Comparison of ENCODE assay signal across 19 cellular contexts in the genomic region with DNA sequence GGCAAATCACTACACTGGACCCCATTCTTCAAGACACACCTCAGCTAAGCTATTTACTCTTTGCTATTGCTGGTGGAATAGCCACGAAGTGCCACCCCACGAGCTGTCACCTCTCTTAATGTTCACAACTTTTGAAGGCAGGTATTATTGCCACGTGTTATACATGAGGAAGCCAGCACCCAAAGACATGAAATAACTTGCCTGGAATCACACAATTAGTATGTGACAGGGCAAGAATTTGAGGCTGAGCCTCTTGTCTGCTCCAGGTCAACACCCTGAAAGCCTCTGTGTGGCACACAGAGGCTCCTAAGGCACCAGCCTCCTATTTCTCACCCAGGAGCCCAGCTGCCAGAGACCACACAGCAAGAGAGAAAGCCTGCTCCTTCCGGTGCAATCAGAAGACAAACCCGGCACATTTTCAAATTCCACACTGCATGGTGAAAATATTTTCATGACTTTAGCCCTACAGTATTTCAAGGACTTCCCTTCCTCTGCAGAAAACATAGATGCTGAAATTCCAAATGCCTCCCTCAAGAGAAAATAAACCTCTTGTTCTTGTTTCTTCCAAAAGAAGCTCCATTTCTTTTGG.
DNase-seq lines count a peak whose midpoint lies in the region; ATAC-seq and TF ChIP-seq lines count a peak whose summit lies in the region.
"Had no signal": no experiment of that assay in that cellular context is flagged by ENCODE, and none has a peak within 500 bp of the region (broad histone marks: within the 10 kb centered on the region; RNA-seq: fewer than 3 reads in every experiment).

No MANE protein-coding gene starts in this region.

- H3K4me1 ChIP-seq in liver (ENCODE audit: control insufficient read depth in 4 of 4, insufficient read depth in 4 of 4, low read length in 3 of 4) (no peaks in the 10 kb centered on the region), right lobe of liver (no peaks in the 10 kb centered on the region), mesenchymal stem cell (ENCODE audit: control insufficient read depth, insufficient read depth, low read depth, low read length) (peaks cover 14% of the 10 kb centered on the region), upper lobe of right lung (no peaks in the 10 kb centered on the region), upper lobe of left lung (no peaks in the 10 kb centered on the region)

- H3K36me3 ChIP-seq in liver (ENCODE audit: control insufficient read depth in 4 of 4, insufficient read depth in 3 of 4, low read depth in 1 of 4, low read length in 3 of 4) (no peaks in the 10 kb centered on the region), right lobe of liver (no peaks in the 10 kb centered on the region), mesenchymal stem cell (ENCODE audit: control insufficient read depth in 1 of 2, insufficient read depth in 2 of 2, low read depth in 1 of 2, low read length in 2 of 2) (no peaks in the 10 kb centered on the region), upper lobe of right lung (no peaks in the 10 kb centered on the region), upper lobe of left lung (no peaks in the 10 kb centered on the region)

- H3K4me3 Mint-ChIP-seq in chondrocyte (ENCODE audit: unreplicated experiment) (no peak overlapping the region), CD14-positive monocyte (no peak overlapping the region)
- H3K4me3 Mint-ChIP-seq: activated CD4-positive, alpha-beta memory T cell treated with anti-CD3 and anti-CD28 coated beads for 36 hours; CD4-positive, alpha-beta T cell; effector memory CD8-positive, alpha-beta T cell; memory B cell had no signal

- H3K4me3 ChIP-seq in liver (ENCODE audit: low read depth in 1 of 3, low read length in 3 of 3), result no peak overlapping the region
- no peak overlapping the region for H3K4me3 ChIP-seq in right lobe of liver
- no peak overlapping the region for H3K4me3 ChIP-seq in mesenchymal stem cell (ENCODE audit: insufficient read depth in 1 of 2, low read depth in 1 of 2, low read length in 2 of 2)
- no peak overlapping the region for H3K4me3 ChIP-seq in upper lobe of right lung
- no peak overlapping the region for H3K4me3 ChIP-seq in upper lobe of left lung
- H3K4me3 ChIP-seq: skin epidermis had no signal

- H2BK12ac ChIP-seq in mesenchymal stem cell (ENCODE audit: low read length in 2 of 2), result peak overlapping the region; percentile 31 to 70

- no peak overlapping the region for H2BK120ac ChIP-seq in mesenchymal stem cell (ENCODE audit: low read depth, low read length)

- no peak for TF ChIP-seq RAD21 in liver (IDR thresholded peaks at IDR 0.05)

- no peak for ATAC-seq in right lobe of liver
- ATAC-seq in upper lobe of right lung, result peak; percentile 35
- no peak for ATAC-seq in upper lobe of left lung (ENCODE audit: low FRiP score in 2 of 2)
- no peak for ATAC-seq in HG03469 (IDR thresholded peaks at IDR 0.05; ENCODE audit: unreplicated experiment)
- ATAC-seq: activated naive CD4-positive, alpha-beta T cell treated with anti-CD3 and anti-CD28 coated beads, Interleukin-2, amount 50 U/mL, for 72 hours; effector memory CD8-positive, alpha-beta T cell had no signal

- H3K4me1 Mint-ChIP-seq in chondrocyte (ENCODE audit: low read depth) (peaks cover 70% of the 10 kb centered on the region), CD14-positive monocyte (peaks cover 13% of the 10 kb centered on the region)
- H3K4me1 Mint-ChIP-seq: memory B cell had no signal

- no peak overlapping the region for H2AFZ ChIP-seq in mesenchymal stem cell (ENCODE audit: low read depth, low read length)

- no peak overlapping the region for H2BK15ac ChIP-seq in mesenchymal stem cell (ENCODE audit: low read depth, poor library complexity, severe bottlenecking)

- H3K9ac ChIP-seq in liver (ENCODE audit: low read depth in 1 of 2, low read length in 2 of 2), result no peak overlapping the region
- H3K9ac ChIP-seq in mesenchymal stem cell (ENCODE audit: low read length), result no peak overlapping the region

- H3K27ac ChIP-seq in liver (ENCODE audit: low read depth in 1 of 2, low read length in 2 of 2) (peak overlapping the region in 1 of 2 donors; percentile 8), right lobe of liver (no peak overlapping the region), mesenchymal stem cell (ENCODE audit: low read length, poor library complexity, severe bottlenecking) (no peak overlapping the region), upper lobe of right lung (no peak overlapping the region), upper lobe of left lung (no peak overlapping the region)

- 64% methylated on average over 5 of the region's 5 CpGs for WGBS in liver
- 42% methylated on average over 5 of the region's 5 CpGs for WGBS in right lobe of liver (ENCODE audit: insufficient coverage, low coverage, low lambda C conversion rate, missing lambda C conversion rate)
- WGBS in mesenchymal stem cell, result 53% methylated on average over 5 of the region's 5 CpGs
- WGBS in upper lobe of left lung, 2 donors, result 41 to 61% methylated on average over 5 of the region's 5 CpGs

- peak overlapping the region; percentile 55 for H2AK5ac ChIP-seq in mesenchymal stem cell (ENCODE audit: low read length, severe bottlenecking)

- no peak overlapping the region for H4K8ac ChIP-seq in mesenchymal stem cell (ENCODE audit: low read length)

- H3K27me3 ChIP-seq in liver (ENCODE audit: control insufficient read depth in 4 of 4, insufficient read depth in 4 of 4, low read length in 3 of 4) (no peaks in the 10 kb centered on the region), right lobe of liver (no peaks in the 10 kb centered on the region), mesenchymal stem cell (ENCODE audit: control insufficient read depth in 1 of 2, insufficient read depth in 1 of 2, low read length in 2 of 2) (no peaks in the 10 kb centered on the region), upper lobe of right lung (no peaks in the 10 kb centered on the region), upper lobe of left lung (no peaks in the 10 kb centered on the region)

- peak overlapping the region in 1 of 2 experiments; percentile 52 for H3K18ac ChIP-seq in mesenchymal stem cell (ENCODE audit: low read depth in 1 of 2, low read length in 2 of 2)

- no peak overlapping the region for H3K23ac ChIP-seq in mesenchymal stem cell (ENCODE audit: low read length in 2 of 2)

- no peak overlapping the region for H2BK5ac ChIP-seq in mesenchymal stem cell (ENCODE audit: low read depth, low read length, poor library complexity, severe bottlenecking)

- no peaks in the 10 kb centered on the region for H3K79me1 ChIP-seq in mesenchymal stem cell (replicated peaks; ENCODE audit: low read length, poor library complexity, severe bottlenecking)

- H3K4ac ChIP-seq in mesenchymal stem cell (ENCODE audit: low read depth in 1 of 2, low read length in 2 of 2), result no peak overlapping the region

- no peaks in the 10 kb centered on the region for H3K36me3 Mint-ChIP-seq in chondrocyte (ENCODE audit: low read depth)
- peaks cover 0 to 2% of the 10 kb centered on the region in 2 donors for H3K36me3 Mint-ChIP-seq in CD14-positive monocyte
- H3K36me3 Mint-ChIP-seq: activated CD4-positive, alpha-beta memory T cell treated with anti-CD3 and anti-CD28 coated beads for 36 hours; activated naive CD4-positive, alpha-beta T cell treated with anti-CD3 and anti-CD28 coated beads, Interleukin-2, amount 50 U/mL, for 72 hours; memory B cell had no signal

- no peak for DNase-seq in right lobe of liver
- DNase-seq in chondrocyte (ENCODE audit: low spot score), result no peak
- DNase-seq in mesenchymal stem cell, result peak; percentile 47
- DNase-seq in upper lobe of right lung, result no peak
- no peak for DNase-seq in upper lobe of left lung
- DNase-seq in CD14-positive monocyte (ENCODE audit: low spot score), result no peak
- DNase-seq: activated CD4-positive, alpha-beta memory T cell treated with anti-CD3 and anti-CD28 coated beads for 36 hours; activated T-cell treated with anti-CD3 and anti-CD28 coated beads, Interleukin-2, amount 50 U/mL, for 48 hours; caudate nucleus; CD4-positive, alpha-beta T cell; DMS53; effector memory CD8-positive, alpha-beta T cell; MV-4-11; NCI-H774 had no signal

- H4K91ac ChIP-seq in mesenchymal stem cell (ENCODE audit: low read length), result no peak overlapping the region

- TF ChIP-seq CTCF in liver (IDR thresholded peaks at IDR 0.05; ENCODE audit: low read depth, low read length, missing input control), result no peak
- TF ChIP-seq CTCF in right lobe of liver (IDR thresholded peaks at IDR 0.05), result no peak
- TF ChIP-seq CTCF in chondrocyte (IDR thresholded peaks at IDR 0.05), result no peak
- TF ChIP-seq CTCF in upper lobe of right lung (IDR thresholded peaks at IDR 0.05), result no peak
- no peak for TF ChIP-seq CTCF in upper lobe of left lung (IDR thresholded peaks at IDR 0.05)
- no peak for TF ChIP-seq CTCF in CD14-positive monocyte (IDR thresholded peaks at IDR 0.05)

- no peaks in the 10 kb centered on the region for H3K9me3 ChIP-seq in liver (ENCODE audit: control insufficient read depth in 4 of 4, low read length in 3 of 4)
- no peaks in the 10 kb centered on the region for H3K9me3 ChIP-seq in right lobe of liver
- no peaks in the 10 kb centered on the region for H3K9me3 ChIP-seq in mesenchymal stem cell (ENCODE audit: control insufficient read depth, low read length)
- no peaks in the 10 kb centered on the region for H3K9me3 ChIP-seq in upper lobe of right lung
- no peaks in the 10 kb centered on the region for H3K9me3 ChIP-seq in upper lobe of left lung

- intact Hi-C loops in right lobe of liver (cut with DNase I), result no loop called here
- intact Hi-C loops in upper lobe of right lung (cut with DNase I), result no loop called here
- intact Hi-C loops in CD14-positive monocyte (cut with micrococcal nuclease), result no loop called here

- TF ChIP-seq POLR2A in right lobe of liver (IDR thresholded peaks at IDR 0.05) (no peak), upper lobe of left lung (IDR thresholded peaks at IDR 0.05) (no peak)

- H3K27me3 Mint-ChIP-seq in chondrocyte (ENCODE audit: low read depth) (no peaks in the 10 kb centered on the region), CD14-positive monocyte (ENCODE audit: low read depth in 3 of 3) (peaks cover 0 to 3% (median 0%) of the 10 kb centered on the region in 3 donors)
- H3K27me3 Mint-ChIP-seq: CD4-positive, alpha-beta T cell had no signal

- H3K4me2 ChIP-seq in mesenchymal stem cell (ENCODE audit: low read length, poor library complexity, severe bottlenecking), result no peak overlapping the region

- H3K27ac Mint-ChIP-seq in chondrocyte (ENCODE audit: unreplicated experiment), result peak overlapping the region; percentile 77
- no peak overlapping the region for H3K27ac Mint-ChIP-seq in CD14-positive monocyte
- H3K27ac Mint-ChIP-seq: activated CD4-positive, alpha-beta memory T cell treated with anti-CD3 and anti-CD28 coated beads for 36 hours; activated naive CD4-positive, alpha-beta T cell treated with anti-CD3 and anti-CD28 coated beads, Interleukin-2, amount 50 U/mL, for 72 hours; CD4-positive, alpha-beta T cell; effector memory CD8-positive, alpha-beta T cell; memory B cell had no signal

- no peak for TF ChIP-seq EP300 in upper lobe of left lung (IDR thresholded peaks at IDR 0.05)

- H3K9me3 Mint-ChIP-seq in chondrocyte (ENCODE audit: low read depth), result no peaks in the 10 kb centered on the region
- peaks cover 0 to 2% (median 0%) of the 10 kb centered on the region in 7 donors for H3K9me3 Mint-ChIP-seq in CD14-positive monocyte
- H3K9me3 Mint-ChIP-seq: activated CD4-positive, alpha-beta memory T cell treated with anti-CD3 and anti-CD28 coated beads for 36 hours; activated naive CD4-positive, alpha-beta T cell treated with anti-CD3 and anti-CD28 coated beads, Interleukin-2, amount 50 U/mL, for 72 hours; CD4-positive, alpha-beta T cell; effector memory CD8-positive, alpha-beta T cell; memory B cell had no signal

- no peak overlapping the region for H3K14ac ChIP-seq in mesenchymal stem cell (ENCODE audit: low read length in 2 of 2)
